In genomic region chr2:240166761-240167587, GRCh38 we compare ENCODE assay signal across 24 cellular contexts. TPM values are rescaled to one million over a fixed set of nuclear protein-coding genes. Genes with fewer than 3 reads are reported as not detected.
"Had no signal": no experiment of that assay in that cellular context is flagged by ENCODE, and none has a peak within 500 bp of the region (broad histone marks: within the 10 kb centered on the region; RNA-seq: fewer than 3 reads in every experiment).

No MANE protein-coding gene starts in this region.

- DNase-seq: activated CD4-positive, alpha-beta T cell treated with anti-CD3 and anti-CD28 coated beads for 4 hours; activated CD8-positive, alpha-beta memory T cell treated with anti-CD3 and anti-CD28 coated beads, Interleukin-2, amount 50 U/mL, for 4 hours; activated CD8-positive, alpha-beta T cell treated with anti-CD3 and anti-CD28 coated beads for 36 hours; activated naive CD8-positive, alpha-beta T cell treated with anti-CD3 and anti-CD28 coated beads, Interleukin-2, amount 50 U/mL, for 24 hours; activated T-cell treated with anti-CD3 and anti-CD28 coated beads, Interleukin-2, amount 50 U/mL, for 72 hours; amniotic stem cell; NCI-H1092; NCI-H1417; NCI-H2029; NCI-H345; NCI-H510A; NCI-H526 treated with DMSO at 0.1 percent for 48 hours; NCI-H82; Right ventricle myocardium superior; SJCRH30; SK-N-SH; T-helper 1 cell had no signal

- H3K27ac ChIP-seq: KMS-11, SJCRH30 had no signal

- H3K4me3 ChIP-seq: SJCRH30 had no signal

- H3K9ac ChIP-seq: KMS-11, SK-N-SH had no signal

- H3K27me3 ChIP-seq: SJCRH30 had no signal

- ATAC-seq: activated CD4-positive, CD25-positive, alpha-beta regulatory T cell treated with anti-CD3 and anti-CD28 coated beads, Interleukin-2, amount 50 U/mL, for 24 hours; activated CD8-positive, alpha-beta T cell treated with anti-CD3 and anti-CD28 coated beads for 36 hours; activated naive CD4-positive, alpha-beta T cell treated with anti-CD3 and anti-CD28 coated beads, Interleukin-2, amount 50 U/mL, for 72 hours; activated naive CD8-positive, alpha-beta T cell treated with anti-CD3 and anti-CD28 coated beads, Interleukin-2, amount 50 U/mL, for 24 hours; activated T-cell treated with anti-CD3 and anti-CD28 coated beads, Interleukin-2, amount 50 U/mL, for 72 hours had no signal

- H3K36me3 ChIP-seq: SJCRH30 had no signal

- FAIRE-seq: astrocyte had no signal

- H3K4me2 ChIP-seq: KMS-11, SK-N-SH had no signal

- H3K9me3 ChIP-seq: SJCRH30, SK-N-SH had no signal

RNA-seq across cellular contexts. Expression of gene OTOS, which starts 26.5 kb away (rescaled TPM):
- total RNA-seq: activated CD8-positive, alpha-beta T cell treated with anti-CD3 and anti-CD28 coated beads for 36 hours; activated naive CD4-positive, alpha-beta T cell treated with anti-CD3 and anti-CD28 coated beads, Interleukin-2, amount 50 U/mL, for 72 hours; activated T-cell treated with anti-CD3 and anti-CD28 coated beads, Interleukin-2, amount 50 U/mL, for 72 hours; astrocyte; MCF 10A; OCI-LY7; Right ventricle myocardium superior; SJCRH30; T-helper 2 cell treated with Interferon-gamma antibody and Interleukin-4, amounts not matched to agents 100 ng/mL and 5 ng/mL, for 36 hours had no signal
- polyA plus RNA-seq: SK-N-SH had no signal
